In genomic region chr12:56189336-56189917, GRCh38 we compare ENCODE assay signal across 8 cellular contexts. TPM values are rescaled to one million over a fixed set of nuclear protein-coding genes. Genes with fewer than 3 reads are reported as not detected.
A peak's percentile ranks its signal among the peaks of the same experiment; 100 is the strongest.
DNase-seq lines count a peak whose midpoint lies in the region; ATAC-seq, FAIRE-seq and TF ChIP-seq lines count a peak whose summit lies in the region.

Gene SMARCC2 (minus strand): TSS chr12:56189483. CDS start chr12:56189461, 22 bp downstream.

- peak; percentile 54 for ATAC-seq in HG02870 (IDR thresholded peaks at IDR 0.05; ENCODE audit: unreplicated experiment)

- peak; percentile 37; the same call in 1 of the 2 replicates for TF ChIP-seq POLR2A in GM12891 (IDR thresholded peaks at IDR 0.05; ENCODE audit: low read depth, low read length)

- peak; percentile 87 for FAIRE-seq in GM12891 (lab: Jason Lieb, UNC)

- DNase-seq in GM12891 (ENCODE audit: insufficient read length, low spot score) (peak; percentile 89), NCI-H1930 (lab: John Stamatoyannopoulos, UW) (peak; percentile 72 to 91), T1000 (lab: John Stamatoyannopoulos, UW) (peak; percentile 84), astrocyte of the hippocampus (ENCODE audit: low read depth, low spot score) (peak; percentile 96), hypothalamus (lab: John Stamatoyannopoulos, UW) (peak in 50 of 51 donors; percentile 23 to 85 (median 69)), retinal pigment epithelial cell (ENCODE audit: low read depth) (peak; percentile 39), cortex of kidney (lab: John Stamatoyannopoulos, UW) (no peak)

- H3K4me3 ChIP-seq in retinal pigment epithelial cell (ENCODE audit: low read length): peak within 1 kb of the TSS; percentile 93

- peak; percentile 67 for TF ChIP-seq CTCF in retinal pigment epithelial cell (conservative IDR thresholded peaks at IDR 0.05; ENCODE audit: low read depth, low read length)

TF ChIP-seq in GM12891, 5 proteins besides CTCF, POLR2A, EP300 and RAD21:
- TF ChIP-seq POLR2AphosphoS5 (IDR thresholded peaks at IDR 0.05; ENCODE audit: low read depth, low read length): peak; percentile 28; the same call in 1 of the 2 replicates
- no peak for TF ChIP-seq TAF1 (IDR thresholded peaks at IDR 0.05; ENCODE audit: low read depth, low read length)
- no peak for TF ChIP-seq SPI1 (IDR thresholded peaks at IDR 0.05; ENCODE audit: low read depth, low read length)
- no peak for TF ChIP-seq POU2F2 (IDR thresholded peaks at IDR 0.05; ENCODE audit: low read depth, low read length)
- no peak for TF ChIP-seq PAX5 (IDR thresholded peaks at IDR 0.05; ENCODE audit: insufficient read depth, low read length, severe bottlenecking)
TF ChIP-seq in GM12891: peak in this region for 1.

RNA-seq across cellular contexts. Expression of gene SMARCC2, which starts in this region (rescaled TPM):
- polyA plus RNA-seq in GM12891 (2012; ENCODE audit: low read depth, missing spikeins): 35.4 TPM
